8 cellular contexts compared by ENCODE assay signal in the genomic region with DNA sequence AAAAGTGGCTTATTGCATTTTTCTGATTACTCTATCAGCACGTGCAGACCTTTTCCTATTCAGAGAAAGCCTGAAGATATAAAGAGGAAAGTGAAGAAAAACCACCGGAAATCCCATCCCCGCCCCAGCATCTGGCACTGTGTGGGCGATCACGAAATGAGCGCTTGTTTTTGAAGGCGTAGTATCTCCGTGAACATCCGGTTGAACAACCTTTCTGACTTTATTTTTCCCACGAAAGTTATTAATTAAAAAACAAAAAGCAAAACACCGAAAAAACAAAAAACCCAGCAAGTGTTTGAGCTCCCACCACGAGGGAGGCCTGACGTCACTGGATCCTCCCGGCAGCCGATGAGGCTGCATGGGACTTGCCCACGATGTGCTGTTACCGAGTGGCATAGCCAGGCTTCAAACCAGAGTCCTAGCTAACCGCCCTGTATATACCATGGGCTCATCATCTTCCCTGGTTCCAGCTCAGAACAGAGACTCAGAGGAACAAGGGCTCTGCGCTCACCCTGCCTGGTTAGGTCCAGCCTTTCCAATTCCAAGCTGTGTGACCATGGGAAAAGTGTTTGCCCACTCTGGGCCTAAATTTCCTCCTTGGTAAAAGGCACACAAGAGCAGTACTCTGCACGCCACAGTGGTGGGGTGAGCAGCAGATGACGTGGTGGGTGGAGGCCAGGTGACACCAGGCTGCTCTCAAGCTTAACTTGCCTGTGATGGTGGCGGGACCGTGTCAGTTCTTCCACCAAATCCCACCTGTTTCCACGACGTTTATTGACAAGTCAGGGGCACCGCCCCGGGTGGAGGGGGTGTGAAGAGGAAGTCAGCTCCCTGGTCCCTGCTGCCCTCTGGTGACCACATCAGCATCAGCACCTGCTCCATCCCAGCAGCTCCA. TPM values are rescaled to one million over a fixed set of nuclear protein-coding genes. Genes with fewer than 3 reads are reported as not detected.
DNase-seq lines count a peak whose midpoint lies in the region; ATAC-seq, FAIRE-seq and TF ChIP-seq lines count a peak whose summit lies in the region.

No MANE protein-coding gene starts in this region.

- no peak for TF ChIP-seq POLR2A in stomach (IDR thresholded peaks at IDR 0.05)

- no peaks in the 10 kb centered on the region for H3K9me3 Mint-ChIP-seq in neural progenitor cell

- TF ChIP-seq CTCF in fibroblast of pulmonary artery (IDR thresholded peaks at IDR 0.05; ENCODE audit: low read length, missing control alignments): peak; percentile 79
- TF ChIP-seq CTCF in neural progenitor cell (IDR thresholded peaks at IDR 0.05): peak; percentile 76
- peak in 5 of 7 experiments; percentile 59 to 87 (median 78) for TF ChIP-seq CTCF in stomach (IDR thresholded peaks at IDR 0.05)

- H3K4me2 ChIP-seq in neural progenitor cell: no peak overlapping the region

- H3K27ac ChIP-seq in neural progenitor cell: no peak overlapping the region
- peak overlapping the region; percentile 5 to 75 (median 72) for H3K27ac ChIP-seq in stomach

- H3K36me3 Mint-ChIP-seq in neural progenitor cell: no peaks in the 10 kb centered on the region

- H3K36me3 ChIP-seq in neural progenitor cell (no peaks in the 10 kb centered on the region), stomach (peaks cover 16 to 21% (median 18%) of the 10 kb centered on the region in 4 donors)

- 16 to 26% (median 22%) methylated on average over 27 of the region's 27 CpGs for WGBS in stomach, 5 donors

- no peaks in the 10 kb centered on the region for H4K20me1 ChIP-seq in neural progenitor cell (ENCODE audit: low read depth)

- TF ChIP-seq EP300 in stomach (IDR thresholded peaks at IDR 0.05): no peak

- no peaks in the 10 kb centered on the region for H3K9me3 ChIP-seq in neural progenitor cell (ENCODE audit: low read depth)
- no peaks in the 10 kb centered on the region for H3K9me3 ChIP-seq in stomach

- DNase-seq in COLO668 (lab: John Stamatoyannopoulos, UW; ENCODE audit: unreplicated experiment) (peak; percentile 58), RCC 7860 (ENCODE audit: low spot score) (peak; percentile 35), fibroblast of pulmonary artery (ENCODE audit: low read depth) (peak; percentile 79), neural progenitor cell (ENCODE audit: low spot score) (peak; percentile 83), stomach (peak; percentile 80)
- DNase-seq in activated T-helper 1 cell treated with anti-CD3 and anti-CD28 coated beads, Interleukin-2, amount 50 U/mL, for 16 hours (ENCODE audit: low read depth in 1 of 2, low spot score in 1 of 2): peak; percentile 59 to 79

- no peaks in the 10 kb centered on the region for H3K4me1 ChIP-seq in neural progenitor cell
- H3K4me1 ChIP-seq in stomach: peaks cover 30 to 46% (median 40%) of the 10 kb centered on the region in 4 donors

- H3K27me3 ChIP-seq in neural progenitor cell: no peaks in the 10 kb centered on the region
- no peaks in the 10 kb centered on the region for H3K27me3 ChIP-seq in stomach

- no peak overlapping the region for H3K27ac Mint-ChIP-seq in neural progenitor cell

- no peaks in the 10 kb centered on the region for H3F3A ChIP-seq in neural progenitor cell (ENCODE audit: low read depth)

- FAIRE-seq in RCC 7860 (lab: Jason Lieb, UNC): no peak

- H3K4me3 ChIP-seq in fibroblast of pulmonary artery (replicated peaks; ENCODE audit: low read depth, low read length) (peak overlapping the region; percentile 17), neural progenitor cell (no peak overlapping the region), stomach (peak overlapping the region; percentile 0 to 36 (median 22))

- H3K9ac ChIP-seq in neural progenitor cell: no peak overlapping the region

- no peak overlapping the region for H3K4me3 Mint-ChIP-seq in neural progenitor cell

- intact Hi-C loops in stomach (cut with DNase I; ENCODE audit: low total_unique reads): loop anchor here (10.0 kb wide), 1 partner anchor 53 kb away; a partner anchor contains a TSS

- no peaks in the 10 kb centered on the region for H3K4me1 Mint-ChIP-seq in neural progenitor cell

- ATAC-seq in GM19452 (IDR thresholded peaks at IDR 0.05; ENCODE audit: unreplicated experiment) (peak; percentile 70), HG03558 (IDR thresholded peaks at IDR 0.05; ENCODE audit: extremely low read depth, unreplicated experiment) (peak; percentile 51)

- peak overlapping the region; percentile 46 for H2AFZ ChIP-seq in neural progenitor cell (replicated peaks)

- H3K79me2 ChIP-seq in neural progenitor cell (ENCODE audit: low read depth): no peaks in the 10 kb centered on the region

- H3K27me3 Mint-ChIP-seq in neural progenitor cell (ENCODE audit: insufficient read depth, low read depth): peaks cover 2% of the 10 kb centered on the region

RNA-seq across cellular contexts. Expression of a gene that starts 34.3 kb away (rescaled TPM):
- total RNA-seq in neural progenitor cell (ENCODE audit: low replicate concordance): 0.53 TPM in 1 of 2 replicates, not detected in the other
- total RNA-seq in stomach: under 1 TPM in 2 of 5 donors, not detected in 3; 0.14 to 0.73 TPM
- polyA plus RNA-seq in stomach: under 1 TPM in 2 of 3 donors, not detected in 1; 0.33 to 0.44 TPM

RNA-seq across cellular contexts. Expression of a gene that starts 53.9 kb away (rescaled TPM):
- 6.6 and 9.6 TPM in 2 replicates for total RNA-seq in neural progenitor cell (ENCODE audit: low replicate concordance)
- 100 to 1,000 TPM in 2 of 5 donors, 10 to 100 TPM in 3; 23.9 to 120 (median 55.2) TPM for total RNA-seq in stomach
- 10 to 100 TPM; 17.4 to 55.8 (median 18.9) TPM for polyA plus RNA-seq in stomach
